Comparison of ENCODE assay signal across 25 cellular contexts in the genomic region with DNA sequence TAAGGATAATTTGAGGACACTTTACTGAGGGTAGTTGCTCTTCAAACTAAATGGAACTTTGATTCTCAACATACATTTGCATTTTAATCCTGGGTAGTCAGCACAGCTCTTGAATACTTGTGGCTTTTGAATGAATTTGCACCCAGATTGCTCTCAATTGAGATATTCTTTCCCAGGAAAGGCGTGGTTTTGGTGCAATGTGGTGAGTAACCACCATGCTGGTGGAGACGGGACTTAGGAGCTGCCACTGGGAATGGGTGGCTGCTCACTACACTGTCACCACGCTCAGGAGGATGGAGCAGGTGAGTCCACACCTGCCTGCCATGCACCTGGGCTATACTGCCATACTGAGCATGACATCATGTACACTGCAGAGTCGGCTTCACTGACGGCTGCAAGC.
"Had no signal": no experiment of that assay in that cellular context is flagged by ENCODE, and none has a peak within 500 bp of the region (broad histone marks: within the 10 kb centered on the region; RNA-seq: fewer than 3 reads in every experiment).

No MANE protein-coding gene starts in this region.

- H3K4me3 ChIP-seq: breast epithelium, hepatocyte, left ventricle myocardium inferior, testis, vagina had no signal

- H3K27ac Mint-ChIP-seq: activated CD4-positive, alpha-beta T cell treated with anti-CD3 and anti-CD28 coated beads, Interleukin-2, amount 10 ng/mL, durations not matched to agents 7 days and 5 days; activated CD8-positive, alpha-beta memory T cell treated with anti-CD3 and anti-CD28 coated beads, Interleukin-2, amount 10 ng/mL, durations not matched to agents 7 days and 5 days; activated CD8-positive, alpha-beta T cell treated with anti-CD3 and anti-CD28 coated beads for 36 hours; activated naive CD4-positive, alpha-beta T cell treated with anti-CD3 and anti-CD28 coated beads, Interleukin-2, amount 10 ng/mL, durations not matched to agents 7 days and 5 days; activated naive CD8-positive, alpha-beta T cell treated with anti-CD3 and anti-CD28 coated beads, Interleukin-2, amount 50 U/mL, for 24 hours; endodermal cell; natural killer cell; progenitor cell of endocrine pancreas; stimulated activated naive B cell treated with anti-CD40 and anti-IgM and Interleukin-4, amounts not matched to agents 10 μg/mL and 1 μg/mL and 100 μg/mL, for 72 hours; T-helper 17 cell had no signal

- H3K9me3 ChIP-seq: breast epithelium, testis, vagina had no signal

- FAIRE-seq: frontal cortex had no signal

- H3K27ac ChIP-seq: breast epithelium, hepatocyte, left ventricle myocardium inferior, testis, vagina had no signal

- H3K4me2 ChIP-seq: hepatocyte had no signal

- H3K79me2 ChIP-seq: hepatocyte had no signal

- H3K36me3 ChIP-seq: breast epithelium, left ventricle myocardium inferior, vagina had no signal

- ATAC-seq: activated CD8-positive, alpha-beta memory T cell treated with anti-CD3 and anti-CD28 coated beads, Interleukin-2, amount 10 ng/mL, durations not matched to agents 7 days and 5 days; activated CD8-positive, alpha-beta T cell treated with anti-CD3 and anti-CD28 coated beads for 36 hours; activated naive CD8-positive, alpha-beta T cell treated with anti-CD3 and anti-CD28 coated beads, Interleukin-2, amount 50 U/mL, for 24 hours; natural killer cell; stimulated activated naive B cell treated with anti-CD40 and anti-IgM and Interleukin-4, amounts not matched to agents 10 μg/mL and 1 μg/mL and 100 μg/mL, for 72 hours; T-helper 17 cell had no signal

- DNase-seq: activated CD4-positive, alpha-beta T cell treated with anti-CD3 and anti-CD28 coated beads, Interleukin-2, amount 10 ng/mL, durations not matched to agents 7 days and 5 days; activated CD8-positive, alpha-beta memory T cell treated with anti-CD3 and anti-CD28 coated beads, Interleukin-2, amount 10 ng/mL, durations not matched to agents 7 days and 5 days; activated CD8-positive, alpha-beta T cell treated with anti-CD3 and anti-CD28 coated beads for 36 hours; activated effector memory CD4-positive, alpha-beta T cell treated with anti-CD3 and anti-CD28 coated beads, Interleukin-2, amount 50 U/mL, for 16 hours; activated naive CD4-positive, alpha-beta T cell treated with anti-CD3 and anti-CD28 coated beads, Interleukin-2, amount 10 ng/mL, durations not matched to agents 7 days and 5 days; activated naive CD8-positive, alpha-beta T cell treated with anti-CD3 and anti-CD28 coated beads, Interleukin-2, amount 50 U/mL, for 24 hours; activated T-cell treated with anti-CD3 and anti-CD28 coated beads for 4 hours; cortex of kidney; endodermal cell; glutamatergic neuron; kidney glomerular epithelial cell; left ventricle myocardium inferior; midbrain; natural killer cell; stimulated activated CD4-positive, alpha-beta T cell treated with anti-CD3 and anti-CD28 coated beads, Interleukin-2, amount 100 ng/mL, for 48 hours; stimulated activated CD8-positive, alpha-beta memory T cell treated with anti-CD3 and anti-CD28 coated beads, Interleukin-4, amount 100 ng/mL, for 48 hours; stimulated activated naive B cell treated with anti-CD40 and anti-IgM and Interleukin-4, amounts not matched to agents 10 μg/mL and 1 μg/mL and 100 μg/mL, for 72 hours; T-helper 17 cell; testis; trophoblast cell had no signal

- H3K4me1 ChIP-seq: breast epithelium, left ventricle myocardium inferior, testis, vagina had no signal

- H3K27me3 ChIP-seq: breast epithelium, hepatocyte, testis, vagina had no signal

- H3K36me3 Mint-ChIP-seq: activated CD8-positive, alpha-beta memory T cell treated with anti-CD3 and anti-CD28 coated beads, Interleukin-2, amount 10 ng/mL, durations not matched to agents 7 days and 5 days; activated naive CD4-positive, alpha-beta T cell treated with anti-CD3 and anti-CD28 coated beads, Interleukin-2, amount 10 ng/mL, durations not matched to agents 7 days and 5 days; natural killer cell; stimulated activated naive B cell treated with anti-CD40 and anti-IgM and Interleukin-4, amounts not matched to agents 10 μg/mL and 1 μg/mL and 100 μg/mL, for 72 hours had no signal

- H2AFZ ChIP-seq: hepatocyte had no signal

- H3K9me3 Mint-ChIP-seq: activated CD4-positive, alpha-beta T cell treated with anti-CD3 and anti-CD28 coated beads, Interleukin-2, amount 10 ng/mL, durations not matched to agents 7 days and 5 days; activated CD8-positive, alpha-beta T cell treated with anti-CD3 and anti-CD28 coated beads for 36 hours; endodermal cell had no signal
